8 cellular contexts compared by ENCODE assay signal in genomic region chr5:141402553-141403328, GRCh38. TPM values are rescaled to one million over a fixed set of nuclear protein-coding genes. Genes with fewer than 3 reads are reported as not detected.
A peak's percentile ranks its signal among the peaks of the same experiment; 100 is the strongest.
DNase-seq lines count a peak whose midpoint lies in the region; ATAC-seq and TF ChIP-seq lines count a peak whose summit lies in the region.

Gene PCDHGA9, plus strand, starts transcription at chr5:141402778. Its CDS starts 175 bp downstream, at chr5:141402953.

- TF ChIP-seq RAD21 in liver (IDR thresholded peaks at IDR 0.05): peak; percentile 62 to 65

- H3K27ac ChIP-seq in A673 (ENCODE audit: low read depth, low read length, poor library complexity, severe bottlenecking): no peak within 1 kb of the TSS
- no peak within 1 kb of the TSS for H3K27ac ChIP-seq in ascending aorta
- H3K27ac ChIP-seq in liver (ENCODE audit: low read depth in 1 of 2, low read length in 2 of 2): no peak within 1 kb of the TSS

- POLR2A ChIA-PET in A673 (lab: Charles Lee; ENCODE audit: low non-redundant PET): no interaction called here

- DNase-seq in A673 (ENCODE audit: low spot score) (peak; percentile 25), ascending aorta (ENCODE audit: low spot score in 2 of 2) (no peak), SKM-1 treated with dmso at 0.1 percent for 144 hours (lab: John Stamatoyannopoulos, UW; ENCODE audit: unreplicated experiment) (no peak)

- 20% methylated on average over 30 of the region's 30 CpGs for WGBS in liver

- BruUV-seq in A673 (replicated peaks; lab: Mats Ljungman, UMichigan): no TSS peak

- H3K4me1 ChIP-seq in A673 (ENCODE audit: insufficient read depth, low read length, poor library complexity, severe bottlenecking): no peaks in the 10 kb centered on the region
- no peaks in the 10 kb centered on the region for H3K4me1 ChIP-seq in ascending aorta
- peaks cover 0 to 4% (median 0%) of the 10 kb centered on the region in 4 donors for H3K4me1 ChIP-seq in liver (ENCODE audit: control insufficient read depth in 4 of 4, insufficient read depth in 4 of 4, low read length in 3 of 4)

- H3K9ac ChIP-seq in liver (ENCODE audit: low read depth in 1 of 2, low read length in 2 of 2): no peak within 1 kb of the TSS

- peak; percentile 28; the same call in 1 of the 2 replicates for TF ChIP-seq CTCF in A673 (conservative IDR thresholded peaks at IDR 0.05; ENCODE audit: low read depth, low read length)
- peak; percentile 52 for TF ChIP-seq CTCF in GM12872 (IDR thresholded peaks at IDR 0.05; ENCODE audit: insufficient read depth, low read depth, low read length)
- peak in 2 of 3 experiments; percentile 20 to 23 for TF ChIP-seq CTCF in ascending aorta (IDR thresholded peaks at IDR 0.05)
- peak; percentile 50 for TF ChIP-seq CTCF in liver (IDR thresholded peaks at IDR 0.05; ENCODE audit: low read depth, low read length, missing input control)

- H3K9me3 ChIP-seq in A673 (ENCODE audit: low read depth, low read length, poor library complexity, severe bottlenecking): peaks cover 82% of the 10 kb centered on the region
- H3K9me3 ChIP-seq in ascending aorta: peaks cover 87 to 97% of the 10 kb centered on the region in 2 donors
- H3K9me3 ChIP-seq in liver (ENCODE audit: control insufficient read depth in 4 of 4, low read length in 3 of 4): peaks cover 16 to 63% (median 36%) of the 10 kb centered on the region in 4 donors

- peaks cover 44% of the 10 kb centered on the region for H3K36me3 ChIP-seq in A673 (ENCODE audit: insufficient read depth, low read length, poor library complexity, severe bottlenecking)
- peaks cover 4 to 5% of the 10 kb centered on the region in 2 donors for H3K36me3 ChIP-seq in ascending aorta
- H3K36me3 ChIP-seq in liver (ENCODE audit: control insufficient read depth in 4 of 4, insufficient read depth in 3 of 4, low read depth in 1 of 4, low read length in 3 of 4): no peaks in the 10 kb centered on the region

- CTCF ChIA-PET in A673 (lab: Charles Lee): no interaction called here

- H3K27me3 ChIP-seq in A673 (replicated peaks; ENCODE audit: insufficient read depth, low read depth, low read length, poor library complexity) (no peaks in the 10 kb centered on the region), ascending aorta (no peaks in the 10 kb centered on the region), liver (ENCODE audit: control insufficient read depth in 4 of 4, insufficient read depth in 4 of 4, low read length in 3 of 4) (peaks cover 0 to 3% (median 0%) of the 10 kb centered on the region in 4 donors)

- intact Hi-C loops in A673 (cut with micrococcal nuclease; ENCODE audit: unreplicated experiment): no loop called here
- intact Hi-C loops in ascending aorta (cut with DNase I): loop anchor here (5.0 to 10.0 kb wide), 2 partner anchors 122 to 160 kb away; no protein-coding TSS in a partner anchor

- H3K4me3 ChIP-seq in A673 (ENCODE audit: low read depth, low read length, poor library complexity, severe bottlenecking) (no peak within 1 kb of the TSS), ascending aorta (peak within 1 kb of the TSS; percentile 37 to 45), liver (ENCODE audit: low read depth in 1 of 3, low read length in 3 of 3) (peak within 1 kb of the TSS; percentile 27 to 69 (median 63))

- ATAC-seq in GM18520 (IDR thresholded peaks at IDR 0.05; ENCODE audit: unreplicated experiment) (no peak), GM19324 (IDR thresholded peaks at IDR 0.05; ENCODE audit: low FRiP score, unreplicated experiment) (no peak), GM18907 (IDR thresholded peaks at IDR 0.05; ENCODE audit: unreplicated experiment) (no peak)

TF ChIP-seq in liver, 16 proteins besides CTCF, POLR2A, EP300 and RAD21:
- TF ChIP-seq YY1 (IDR thresholded peaks at IDR 0.05): peak; percentile 26
- no peak for TF ChIP-seq FOXA2 (IDR thresholded peaks at IDR 0.05)
- no peak for TF ChIP-seq FOXA1 (IDR thresholded peaks at IDR 0.05)

RNA-seq across cellular contexts. Expression of gene PCDHGA9, which starts in this region (rescaled TPM):
- total RNA-seq in A673 (2021) (5.0 and 6.6 TPM in 2 replicates), ascending aorta (3.2 TPM), liver (1 to 10 TPM in 1 of 2 donors, under 1 TPM in 1; 0.51 to 2.8 TPM)
- under 1 TPM; 0.11 to 0.63 TPM for polyA plus RNA-seq in liver
